Comparison of ENCODE assay signal across 1 cellular context in the genomic region with DNA sequence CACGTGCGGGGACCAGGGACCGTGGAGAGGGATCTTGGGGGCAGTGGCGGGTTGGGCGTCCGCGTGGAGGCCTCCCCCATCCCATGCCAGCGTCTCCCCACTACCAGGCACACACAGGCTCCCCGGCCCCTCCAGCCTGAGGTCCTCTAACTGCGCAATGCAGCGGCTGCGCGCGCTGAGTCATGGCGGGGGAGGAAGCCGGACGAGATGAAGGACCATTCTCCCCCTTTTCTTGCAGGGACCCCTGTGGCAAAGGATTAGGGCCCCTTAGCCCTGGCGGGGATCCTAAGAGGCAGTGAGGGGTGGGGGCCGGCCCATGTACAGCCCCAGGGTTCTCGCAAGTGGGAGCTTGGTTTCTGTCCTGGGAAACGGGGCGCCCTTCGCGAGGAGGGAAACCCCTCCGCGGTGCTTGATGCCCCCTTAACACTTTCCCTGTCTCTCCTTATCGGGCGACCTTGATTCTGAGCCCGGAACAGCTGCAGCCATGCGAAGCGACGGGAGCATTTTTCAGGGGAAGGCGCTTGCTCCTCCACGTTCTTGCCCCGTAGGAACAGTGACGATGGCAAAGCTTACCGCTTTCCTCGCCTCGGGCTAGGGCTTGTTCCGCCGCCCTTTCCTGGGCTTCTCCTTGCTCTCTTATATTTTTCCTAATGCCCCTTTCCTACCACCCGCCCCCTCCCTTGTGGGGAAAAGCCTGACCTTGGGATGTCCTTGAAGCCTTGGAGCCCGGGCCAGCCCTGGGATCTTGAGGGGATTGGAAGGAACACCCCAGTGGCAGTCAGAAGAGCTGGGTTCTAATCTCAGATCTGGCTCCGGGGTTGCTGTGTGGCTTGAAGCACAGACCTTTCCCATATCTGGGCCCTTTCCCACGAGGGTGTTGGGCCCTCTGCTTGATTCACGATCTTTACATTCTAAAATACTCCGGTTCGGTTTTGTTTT.
TF ChIP-seq lines count a peak whose summit lies in the region.

No MANE protein-coding gene starts in this region.

TF ChIP-seq in HepG2, 621 proteins besides CTCF, POLR2A, EP300 and RAD21 (continued from another document and continues in another):
- TF ChIP-seq, protein P1, sequence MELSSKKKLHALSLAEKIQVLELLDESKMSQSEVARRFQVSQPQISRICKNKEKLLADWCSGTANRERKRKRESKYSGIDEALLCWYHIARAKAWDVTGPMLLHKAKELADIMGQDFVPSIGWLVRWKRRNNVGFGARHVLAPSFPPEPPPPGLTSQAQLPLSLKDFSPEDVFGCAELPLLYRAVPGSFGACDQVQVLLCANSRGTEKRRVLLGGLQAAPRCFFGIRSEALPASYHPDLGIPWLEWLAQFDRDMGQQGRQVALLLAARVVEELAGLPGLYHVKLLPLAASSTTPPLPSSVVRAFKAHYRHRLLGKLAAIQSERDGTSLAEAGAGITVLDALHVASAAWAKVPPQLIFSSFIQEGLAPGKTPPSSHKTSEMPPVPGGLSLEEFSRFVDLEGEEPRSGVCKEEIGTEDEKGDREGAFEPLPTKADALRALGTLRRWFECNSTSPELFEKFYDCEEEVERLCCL (CRISPR knock-in tag; IDR thresholded peaks at IDR 0.05; ENCODE audit: borderline replicate concordance) = no peak
- TF ChIP-seq RAD51 (IDR thresholded peaks at IDR 0.05; ENCODE audit: borderline replicate concordance) (no peak), BRD4 (CRISPR knock-in tag; IDR thresholded peaks at IDR 0.05) (no peak), ATM (IDR thresholded peaks at IDR 0.05; ENCODE audit: borderline replicate concordance) (no peak), KDM3A (CRISPR knock-in tag; IDR thresholded peaks at IDR 0.05; ENCODE audit: low read depth) (0 out of 2 replicates have a peak, but pooled peaks have one; percentile 1), U2AF1 (optimal IDR thresholded peaks at IDR 0.05; ENCODE audit: low read depth, low read length) (no peak), ZFX (CRISPR knock-in tag; IDR thresholded peaks at IDR 0.05; ENCODE audit: low read depth) (0 out of 2 replicates have a peak, but pooled peaks have one; percentile 6), ZNF737 (CRISPR knock-in tag; IDR thresholded peaks at IDR 0.05; ENCODE audit: borderline replicate concordance) (no peak; the same call in 1 of the 2 replicates), ZNF260 (CRISPR knock-in tag; IDR thresholded peaks at IDR 0.05; ENCODE audit: borderline replicate concordance, low read depth) (no peak), NFE2 (CRISPR knock-in tag; IDR thresholded peaks at IDR 0.05) (peak; percentile 24; the same call in 1 of the 2 replicates), KLF12 (CRISPR knock-in tag; IDR thresholded peaks at IDR 0.05; ENCODE audit: borderline replicate concordance) (no peak), FOXK2 (IDR thresholded peaks at IDR 0.05) (no peak), ZSCAN25 (CRISPR knock-in tag; IDR thresholded peaks at IDR 0.05) (no peak), ZNF33A (CRISPR knock-in tag; IDR thresholded peaks at IDR 0.05; ENCODE audit: borderline replicate concordance) (0 out of 2 replicates have a peak, but pooled peaks have one; percentile 17), FOXM1 (CRISPR knock-in tag; IDR thresholded peaks at IDR 0.05) (no peak), SNAPC2 (CRISPR knock-in tag; IDR thresholded peaks at IDR 0.05) (peak; percentile 16), ZNF562 (CRISPR knock-in tag; IDR thresholded peaks at IDR 0.05; ENCODE audit: borderline replicate concordance) (no peak), ZNF282 (IDR thresholded peaks at IDR 0.05; ENCODE audit: partially characterized antibody) (no peak), ZNF30 (CRISPR knock-in tag; IDR thresholded peaks at IDR 0.05) (no peak), ZFY (CRISPR knock-in tag; IDR thresholded peaks at IDR 0.05) (no peak), CREM (IDR thresholded peaks at IDR 0.05) (no peak), CREM (CRISPR knock-in tag; IDR thresholded peaks at IDR 0.05) (no peak), ZNF746 (CRISPR knock-in tag; IDR thresholded peaks at IDR 0.05) (no peak), ZNF20 (CRISPR knock-in tag; IDR thresholded peaks at IDR 0.05) (no peak), ZSCAN20 (CRISPR knock-in tag; IDR thresholded peaks at IDR 0.05; ENCODE audit: borderline replicate concordance) (no peak), ZNF607 (CRISPR knock-in tag; IDR thresholded peaks at IDR 0.05; ENCODE audit: borderline replicate concordance) (no peak; the same call in 1 of the 2 replicates), POLR2G (IDR thresholded peaks at IDR 0.05; ENCODE audit: low read depth, low read length) (peak; percentile 23; the same call in 1 of the 2 replicates), ZMYM4 (CRISPR knock-in tag; IDR thresholded peaks at IDR 0.05) (0 out of 2 replicates have a peak, but pooled peaks have one; percentile 16), ELF3 (CRISPR knock-in tag; IDR thresholded peaks at IDR 0.05) (no peak), RBAK (CRISPR knock-in tag; IDR thresholded peaks at IDR 0.05) (no peak), ZNF564 (CRISPR knock-in tag; IDR thresholded peaks at IDR 0.05) (no peak), ZNF205 (CRISPR knock-in tag; IDR thresholded peaks at IDR 0.05) (0 out of 2 replicates have a peak, but pooled peaks have one; percentile 1), MAF1 (CRISPR knock-in tag; IDR thresholded peaks at IDR 0.05; ENCODE audit: borderline replicate concordance) (no peak)
- TF ChIP-seq, protein P2, sequence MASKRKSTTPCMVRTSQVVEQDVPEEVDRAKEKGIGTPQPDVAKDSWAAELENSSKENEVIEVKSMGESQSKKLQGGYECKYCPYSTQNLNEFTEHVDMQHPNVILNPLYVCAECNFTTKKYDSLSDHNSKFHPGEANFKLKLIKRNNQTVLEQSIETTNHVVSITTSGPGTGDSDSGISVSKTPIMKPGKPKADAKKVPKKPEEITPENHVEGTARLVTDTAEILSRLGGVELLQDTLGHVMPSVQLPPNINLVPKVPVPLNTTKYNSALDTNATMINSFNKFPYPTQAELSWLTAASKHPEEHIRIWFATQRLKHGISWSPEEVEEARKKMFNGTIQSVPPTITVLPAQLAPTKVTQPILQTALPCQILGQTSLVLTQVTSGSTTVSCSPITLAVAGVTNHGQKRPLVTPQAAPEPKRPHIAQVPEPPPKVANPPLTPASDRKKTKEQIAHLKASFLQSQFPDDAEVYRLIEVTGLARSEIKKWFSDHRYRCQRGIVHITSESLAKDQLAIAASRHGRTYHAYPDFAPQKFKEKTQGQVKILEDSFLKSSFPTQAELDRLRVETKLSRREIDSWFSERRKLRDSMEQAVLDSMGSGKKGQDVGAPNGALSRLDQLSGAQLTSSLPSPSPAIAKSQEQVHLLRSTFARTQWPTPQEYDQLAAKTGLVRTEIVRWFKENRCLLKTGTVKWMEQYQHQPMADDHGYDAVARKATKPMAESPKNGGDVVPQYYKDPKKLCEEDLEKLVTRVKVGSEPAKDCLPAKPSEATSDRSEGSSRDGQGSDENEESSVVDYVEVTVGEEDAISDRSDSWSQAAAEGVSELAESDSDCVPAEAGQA (IDR thresholded peaks at IDR 0.05; ENCODE audit: low read depth) = no peak; the same call in 1 of the 2 replicates
- TF ChIP-seq, protein P2 (CRISPR knock-in tag; IDR thresholded peaks at IDR 0.05; ENCODE audit: borderline replicate concordance) = no peak
- TF ChIP-seq, protein P3, sequence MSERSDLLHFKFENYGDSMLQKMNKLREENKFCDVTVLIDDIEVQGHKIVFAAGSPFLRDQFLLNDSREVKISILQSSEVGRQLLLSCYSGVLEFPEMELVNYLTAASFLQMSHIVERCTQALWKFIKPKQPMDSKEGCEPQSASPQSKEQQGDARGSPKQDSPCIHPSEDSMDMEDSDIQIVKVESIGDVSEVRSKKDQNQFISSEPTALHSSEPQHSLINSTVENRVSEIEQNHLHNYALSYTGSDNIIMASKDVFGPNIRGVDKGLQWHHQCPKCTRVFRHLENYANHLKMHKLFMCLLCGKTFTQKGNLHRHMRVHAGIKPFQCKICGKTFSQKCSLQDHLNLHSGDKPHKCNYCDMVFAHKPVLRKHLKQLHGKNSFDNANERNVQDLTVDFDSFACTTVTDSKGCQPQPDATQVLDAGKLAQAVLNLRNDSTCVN (CRISPR knock-in tag; IDR thresholded peaks at IDR 0.05; ENCODE audit: borderline replicate concordance) = no peak
- TF ChIP-seq, protein P4, sequence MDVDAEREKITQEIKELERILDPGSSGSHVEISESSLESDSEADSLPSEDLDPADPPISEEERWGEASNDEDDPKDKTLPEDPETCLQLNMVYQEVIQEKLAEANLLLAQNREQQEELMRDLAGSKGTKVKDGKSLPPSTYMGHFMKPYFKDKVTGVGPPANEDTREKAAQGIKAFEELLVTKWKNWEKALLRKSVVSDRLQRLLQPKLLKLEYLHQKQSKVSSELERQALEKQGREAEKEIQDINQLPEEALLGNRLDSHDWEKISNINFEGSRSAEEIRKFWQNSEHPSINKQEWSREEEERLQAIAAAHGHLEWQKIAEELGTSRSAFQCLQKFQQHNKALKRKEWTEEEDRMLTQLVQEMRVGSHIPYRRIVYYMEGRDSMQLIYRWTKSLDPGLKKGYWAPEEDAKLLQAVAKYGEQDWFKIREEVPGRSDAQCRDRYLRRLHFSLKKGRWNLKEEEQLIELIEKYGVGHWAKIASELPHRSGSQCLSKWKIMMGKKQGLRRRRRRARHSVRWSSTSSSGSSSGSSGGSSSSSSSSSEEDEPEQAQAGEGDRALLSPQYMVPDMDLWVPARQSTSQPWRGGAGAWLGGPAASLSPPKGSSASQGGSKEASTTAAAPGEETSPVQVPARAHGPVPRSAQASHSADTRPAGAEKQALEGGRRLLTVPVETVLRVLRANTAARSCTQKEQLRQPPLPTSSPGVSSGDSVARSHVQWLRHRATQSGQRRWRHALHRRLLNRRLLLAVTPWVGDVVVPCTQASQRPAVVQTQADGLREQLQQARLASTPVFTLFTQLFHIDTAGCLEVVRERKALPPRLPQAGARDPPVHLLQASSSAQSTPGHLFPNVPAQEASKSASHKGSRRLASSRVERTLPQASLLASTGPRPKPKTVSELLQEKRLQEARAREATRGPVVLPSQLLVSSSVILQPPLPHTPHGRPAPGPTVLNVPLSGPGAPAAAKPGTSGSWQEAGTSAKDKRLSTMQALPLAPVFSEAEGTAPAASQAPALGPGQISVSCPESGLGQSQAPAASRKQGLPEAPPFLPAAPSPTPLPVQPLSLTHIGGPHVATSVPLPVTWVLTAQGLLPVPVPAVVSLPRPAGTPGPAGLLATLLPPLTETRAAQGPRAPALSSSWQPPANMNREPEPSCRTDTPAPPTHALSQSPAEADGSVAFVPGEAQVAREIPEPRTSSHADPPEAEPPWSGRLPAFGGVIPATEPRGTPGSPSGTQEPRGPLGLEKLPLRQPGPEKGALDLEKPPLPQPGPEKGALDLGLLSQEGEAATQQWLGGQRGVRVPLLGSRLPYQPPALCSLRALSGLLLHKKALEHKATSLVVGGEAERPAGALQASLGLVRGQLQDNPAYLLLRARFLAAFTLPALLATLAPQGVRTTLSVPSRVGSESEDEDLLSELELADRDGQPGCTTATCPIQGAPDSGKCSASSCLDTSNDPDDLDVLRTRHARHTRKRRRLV (CRISPR knock-in tag; IDR thresholded peaks at IDR 0.05) = no peak; the same call in 1 of the 2 replicates
- TF ChIP-seq, protein P5, sequence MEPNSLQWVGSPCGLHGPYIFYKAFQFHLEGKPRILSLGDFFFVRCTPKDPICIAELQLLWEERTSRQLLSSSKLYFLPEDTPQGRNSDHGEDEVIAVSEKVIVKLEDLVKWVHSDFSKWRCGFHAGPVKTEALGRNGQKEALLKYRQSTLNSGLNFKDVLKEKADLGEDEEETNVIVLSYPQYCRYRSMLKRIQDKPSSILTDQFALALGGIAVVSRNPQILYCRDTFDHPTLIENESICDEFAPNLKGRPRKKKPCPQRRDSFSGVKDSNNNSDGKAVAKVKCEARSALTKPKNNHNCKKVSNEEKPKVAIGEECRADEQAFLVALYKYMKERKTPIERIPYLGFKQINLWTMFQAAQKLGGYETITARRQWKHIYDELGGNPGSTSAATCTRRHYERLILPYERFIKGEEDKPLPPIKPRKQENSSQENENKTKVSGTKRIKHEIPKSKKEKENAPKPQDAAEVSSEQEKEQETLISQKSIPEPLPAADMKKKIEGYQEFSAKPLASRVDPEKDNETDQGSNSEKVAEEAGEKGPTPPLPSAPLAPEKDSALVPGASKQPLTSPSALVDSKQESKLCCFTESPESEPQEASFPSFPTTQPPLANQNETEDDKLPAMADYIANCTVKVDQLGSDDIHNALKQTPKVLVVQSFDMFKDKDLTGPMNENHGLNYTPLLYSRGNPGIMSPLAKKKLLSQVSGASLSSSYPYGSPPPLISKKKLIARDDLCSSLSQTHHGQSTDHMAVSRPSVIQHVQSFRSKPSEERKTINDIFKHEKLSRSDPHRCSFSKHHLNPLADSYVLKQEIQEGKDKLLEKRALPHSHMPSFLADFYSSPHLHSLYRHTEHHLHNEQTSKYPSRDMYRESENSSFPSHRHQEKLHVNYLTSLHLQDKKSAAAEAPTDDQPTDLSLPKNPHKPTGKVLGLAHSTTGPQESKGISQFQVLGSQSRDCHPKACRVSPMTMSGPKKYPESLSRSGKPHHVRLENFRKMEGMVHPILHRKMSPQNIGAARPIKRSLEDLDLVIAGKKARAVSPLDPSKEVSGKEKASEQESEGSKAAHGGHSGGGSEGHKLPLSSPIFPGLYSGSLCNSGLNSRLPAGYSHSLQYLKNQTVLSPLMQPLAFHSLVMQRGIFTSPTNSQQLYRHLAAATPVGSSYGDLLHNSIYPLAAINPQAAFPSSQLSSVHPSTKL (CRISPR knock-in tag; IDR thresholded peaks at IDR 0.05) = no peak
- TF ChIP-seq, protein P6, sequence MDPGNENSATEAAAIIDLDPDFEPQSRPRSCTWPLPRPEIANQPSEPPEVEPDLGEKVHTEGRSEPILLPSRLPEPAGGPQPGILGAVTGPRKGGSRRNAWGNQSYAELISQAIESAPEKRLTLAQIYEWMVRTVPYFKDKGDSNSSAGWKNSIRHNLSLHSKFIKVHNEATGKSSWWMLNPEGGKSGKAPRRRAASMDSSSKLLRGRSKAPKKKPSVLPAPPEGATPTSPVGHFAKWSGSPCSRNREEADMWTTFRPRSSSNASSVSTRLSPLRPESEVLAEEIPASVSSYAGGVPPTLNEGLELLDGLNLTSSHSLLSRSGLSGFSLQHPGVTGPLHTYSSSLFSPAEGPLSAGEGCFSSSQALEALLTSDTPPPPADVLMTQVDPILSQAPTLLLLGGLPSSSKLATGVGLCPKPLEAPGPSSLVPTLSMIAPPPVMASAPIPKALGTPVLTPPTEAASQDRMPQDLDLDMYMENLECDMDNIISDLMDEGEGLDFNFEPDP (CRISPR knock-in tag; conservative IDR thresholded peaks at IDR 0.05) = no peak
